Comparison of ENCODE assay signal across 8 cellular contexts in the genomic region with DNA sequence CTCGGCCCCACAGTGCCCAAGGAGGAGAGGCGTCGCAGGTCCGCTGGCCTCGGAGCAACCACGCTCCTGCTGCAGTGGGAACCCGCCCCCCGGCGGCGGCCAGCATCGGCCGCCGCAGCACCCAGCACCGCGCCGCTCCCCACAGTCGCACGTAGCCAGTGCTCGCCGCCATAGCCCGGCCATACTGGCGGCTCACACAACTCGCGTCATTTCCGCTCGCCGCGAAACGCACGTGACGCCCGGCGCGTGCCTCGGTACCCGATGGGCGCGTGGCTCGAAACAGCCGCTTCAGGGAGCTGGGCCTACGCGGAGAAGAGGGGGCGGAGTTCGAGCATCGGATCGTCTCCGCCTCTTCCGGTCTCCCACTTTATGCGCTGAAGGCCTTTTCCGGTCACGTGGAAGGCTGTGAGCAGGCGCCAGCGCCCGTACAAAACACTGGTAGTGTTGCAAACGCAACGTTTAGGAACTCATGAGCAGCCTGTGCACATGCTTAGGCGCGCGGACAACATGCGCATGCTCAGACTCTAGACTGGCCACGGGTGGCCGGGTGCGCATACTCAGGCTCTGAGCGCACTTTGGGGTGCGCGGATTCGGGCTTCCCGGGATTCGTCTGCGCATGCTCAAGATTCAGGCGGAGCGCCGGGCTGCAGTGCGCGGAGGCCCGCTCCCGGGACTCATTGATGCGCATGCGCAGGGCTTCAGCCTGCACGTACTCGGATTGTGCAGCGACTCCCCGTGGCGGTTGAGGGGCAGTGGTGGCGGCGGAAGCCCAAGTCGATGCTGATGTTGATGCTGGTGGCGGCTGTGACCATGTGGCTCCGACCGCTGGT. TPM values are rescaled to one million over a fixed set of nuclear protein-coding genes. Genes with fewer than 3 reads are reported as not detected.
DNase-seq lines count a peak whose midpoint lies in the region; ATAC-seq, FAIRE-seq and TF ChIP-seq lines count a peak whose summit lies in the region.

A gene with protein sequence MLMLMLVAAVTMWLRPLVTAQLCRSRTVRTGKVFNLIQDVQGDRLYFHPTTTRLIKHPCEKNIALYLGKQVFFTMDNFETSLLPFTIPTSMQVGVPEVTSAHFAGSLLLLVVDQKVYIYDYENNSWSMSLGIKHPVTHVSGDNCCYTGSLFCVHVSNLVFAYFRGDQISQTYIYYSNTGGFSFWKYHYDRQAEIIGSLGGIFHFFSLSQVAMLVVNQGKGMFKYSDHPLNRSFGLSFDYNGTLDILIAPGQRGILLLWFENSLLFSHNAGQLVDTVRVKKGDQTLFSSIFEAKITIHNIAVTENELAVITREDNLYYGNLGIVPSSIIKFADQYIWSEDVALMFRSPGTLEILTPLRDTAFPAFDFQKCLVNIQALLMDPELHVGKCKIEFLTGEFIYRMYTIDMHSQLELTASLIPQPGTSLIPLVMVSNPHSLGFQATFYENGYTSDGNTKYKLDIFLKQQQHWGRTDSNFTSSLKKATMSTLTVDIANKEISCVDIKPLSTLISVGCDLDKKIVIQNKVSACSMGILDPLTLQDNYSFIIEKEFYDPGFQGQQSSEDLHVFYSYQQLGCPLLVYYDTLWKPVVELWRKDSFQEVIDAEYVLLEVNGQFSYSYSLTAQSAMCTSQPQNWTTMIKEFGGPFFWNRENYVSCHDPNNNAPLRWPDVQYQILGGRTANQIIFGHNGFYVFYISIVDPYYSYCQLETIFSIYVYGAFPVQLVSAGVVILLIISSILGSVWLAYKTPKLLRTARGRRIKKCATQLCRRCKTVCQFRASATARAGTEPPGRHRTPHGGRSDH (plus strand): TSS at position 677 of the 830 bp plus-strand sequence. CDS start 101 bp downstream, at position 778.
A gene with protein sequence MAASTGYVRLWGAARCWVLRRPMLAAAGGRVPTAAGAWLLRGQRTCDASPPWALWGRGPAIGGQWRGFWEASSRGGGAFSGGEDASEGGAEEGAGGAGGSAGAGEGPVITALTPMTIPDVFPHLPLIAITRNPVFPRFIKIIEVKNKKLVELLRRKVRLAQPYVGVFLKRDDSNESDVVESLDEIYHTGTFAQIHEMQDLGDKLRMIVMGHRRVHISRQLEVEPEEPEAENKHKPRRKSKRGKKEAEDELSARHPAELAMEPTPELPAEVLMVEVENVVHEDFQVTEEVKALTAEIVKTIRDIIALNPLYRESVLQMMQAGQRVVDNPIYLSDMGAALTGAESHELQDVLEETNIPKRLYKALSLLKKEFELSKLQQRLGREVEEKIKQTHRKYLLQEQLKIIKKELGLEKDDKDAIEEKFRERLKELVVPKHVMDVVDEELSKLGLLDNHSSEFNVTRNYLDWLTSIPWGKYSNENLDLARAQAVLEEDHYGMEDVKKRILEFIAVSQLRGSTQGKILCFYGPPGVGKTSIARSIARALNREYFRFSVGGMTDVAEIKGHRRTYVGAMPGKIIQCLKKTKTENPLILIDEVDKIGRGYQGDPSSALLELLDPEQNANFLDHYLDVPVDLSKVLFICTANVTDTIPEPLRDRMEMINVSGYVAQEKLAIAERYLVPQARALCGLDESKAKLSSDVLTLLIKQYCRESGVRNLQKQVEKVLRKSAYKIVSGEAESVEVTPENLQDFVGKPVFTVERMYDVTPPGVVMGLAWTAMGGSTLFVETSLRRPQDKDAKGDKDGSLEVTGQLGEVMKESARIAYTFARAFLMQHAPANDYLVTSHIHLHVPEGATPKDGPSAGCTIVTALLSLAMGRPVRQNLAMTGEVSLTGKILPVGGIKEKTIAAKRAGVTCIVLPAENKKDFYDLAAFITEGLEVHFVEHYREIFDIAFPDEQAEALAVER (minus strand): TSS at position 186 of the 830 bp plus-strand sequence. CDS start 14 bp downstream, at position 172.

- FAIRE-seq in bronchial epithelial cell (lab: Jason Lieb, UNC) (no peak), small intestine (lab: Jason Lieb, UNC) (no peak)

- peaks cover 2 to 13% of the 10 kb centered on the region in 2 donors for H3K4me1 ChIP-seq in small intestine (ENCODE audit: control insufficient read depth in 2 of 2, insufficient read depth in 1 of 2, low read depth in 1 of 2, low read length in 1 of 2)

- ATAC-seq in GM18870 (IDR thresholded peaks at IDR 0.05; ENCODE audit: unreplicated experiment): peak; percentile 89
- ATAC-seq in HG03135 (IDR thresholded peaks at IDR 0.05; ENCODE audit: unreplicated experiment): peak; percentile 91

- H3K9me3 ChIP-seq in WERI-Rb-1 (ENCODE audit: severe bottlenecking): no peaks in the 10 kb centered on the region
- no peaks in the 10 kb centered on the region for H3K9me3 ChIP-seq in small intestine (ENCODE audit: control insufficient read depth, low read depth)

- H3K27ac ChIP-seq in WERI-Rb-1: peak within 1 kb of the TSS; percentile 97
- peak within 1 kb of the TSS; percentile 91 to 95 for H3K27ac ChIP-seq in small intestine (ENCODE audit: low read depth in 1 of 2, low read length in 1 of 2)

- WGBS in small intestine, 3 donors: 0 to 1% (median 0%) methylated on average over 70 to 90 of the region's 90 CpGs

- peaks cover 23% of the 10 kb centered on the region for H3K36me3 ChIP-seq in WERI-Rb-1
- peaks cover 3% of the 10 kb centered on the region for H3K36me3 ChIP-seq in bronchial epithelial cell (ENCODE audit: control insufficient read depth, insufficient read depth, low read length)
- peaks cover 0 to 2% of the 10 kb centered on the region in 2 donors for H3K36me3 ChIP-seq in small intestine (ENCODE audit: control insufficient read depth in 2 of 2, insufficient read depth in 2 of 2, low read length in 2 of 2)

- no peaks in the 10 kb centered on the region for H3K27me3 ChIP-seq in WERI-Rb-1 (ENCODE audit: insufficient read depth, low read depth, severe bottlenecking)
- H3K27me3 ChIP-seq in bronchial epithelial cell (ENCODE audit: control insufficient read depth, insufficient read depth, low read length): no peaks in the 10 kb centered on the region
- H3K27me3 ChIP-seq in small intestine (ENCODE audit: control insufficient read depth in 2 of 2, insufficient read depth in 2 of 2, low read length in 2 of 2): no peaks in the 10 kb centered on the region

- TF ChIP-seq CTCF in WERI-Rb-1 (IDR thresholded peaks at IDR 0.05; ENCODE audit: low read depth, low read length) (peak; percentile 97), bronchial epithelial cell (IDR thresholded peaks at IDR 0.05; ENCODE audit: insufficient read depth, low read length, severe bottlenecking) (peak; percentile 99)

- peak; percentile 100 for DNase-seq in AG08395 (ENCODE audit: low spot score)
- peak; percentile 99 for DNase-seq in NCI-H2196 (lab: John Stamatoyannopoulos, UW; ENCODE audit: unreplicated experiment)
- peak; percentile 98 for DNase-seq in WERI-Rb-1
- DNase-seq in bronchial epithelial cell (ENCODE audit: low read depth): peak; percentile 96
- DNase-seq in iPS-NIHi11 (ENCODE audit: low spot score): peak; percentile 100
- peak; percentile 99 for DNase-seq in small intestine

- H3K4me3 ChIP-seq in WERI-Rb-1 (ENCODE audit: low read depth, low read length) (peak within 1 kb of the TSS; percentile 99), bronchial epithelial cell (ENCODE audit: low read depth, low read length) (peak within 1 kb of the TSS; percentile 89), small intestine (ENCODE audit: low read depth in 1 of 2, low read length in 2 of 2) (peak within 1 kb of the TSS; percentile 88 to 99)

RNA-seq across cellular contexts. Expression of the first gene that starts in this region (rescaled TPM):
- not detected in 2 replicates for total RNA-seq in bronchial epithelial cell
- not detected for polyA plus RNA-seq in small intestine

RNA-seq across cellular contexts. Expression of the second gene that starts in this region (rescaled TPM):
- total RNA-seq in bronchial epithelial cell: 220 and 272 TPM in 2 replicates
- 10 to 100 TPM; 41.6 to 69.2 (median 45.6) TPM for polyA plus RNA-seq in small intestine

Comparison
In these comparisons a context has a peak if more than half of its experiments do, and no peak if none do; other contexts are left out.
1. Peak in every context shown above with its lines: DNase-seq, ATAC-seq, H3K4me3 ChIP-seq and H3K27ac ChIP-seq.